9 cellular contexts compared by ENCODE assay signal in the genomic region with DNA sequence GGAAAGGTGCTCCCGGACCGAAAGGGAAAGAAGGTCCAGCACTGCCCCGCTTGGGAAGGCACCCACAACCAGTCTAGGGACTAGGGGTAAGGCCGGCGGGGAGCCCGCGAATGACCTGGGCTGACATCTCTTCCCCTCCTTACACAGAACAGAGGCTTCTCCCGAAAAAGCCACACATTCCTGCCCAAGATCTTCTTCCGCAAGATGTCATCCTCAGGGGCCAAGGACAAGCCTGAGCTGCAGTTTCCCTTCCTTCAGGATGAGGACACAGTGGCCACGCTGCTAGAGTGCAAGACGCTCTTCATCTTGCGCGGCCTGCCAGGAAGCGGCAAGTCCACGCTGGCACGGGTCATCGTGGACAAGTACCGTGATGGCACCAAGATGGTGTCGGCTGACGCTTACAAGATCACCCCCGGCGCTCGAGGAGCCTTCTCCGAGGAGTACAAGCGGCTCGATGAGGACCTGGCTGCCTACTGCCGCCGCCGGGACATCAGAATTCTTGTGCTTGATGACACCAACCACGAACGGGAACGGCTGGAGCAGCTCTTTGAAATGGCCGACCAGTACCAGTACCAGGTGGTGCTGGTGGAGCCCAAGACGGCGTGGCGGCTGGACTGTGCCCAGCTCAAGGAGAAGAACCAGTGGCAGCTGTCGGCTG. TPM values are rescaled to one million over a fixed set of nuclear protein-coding genes. Genes with fewer than 3 reads are reported as not detected.
DNase-seq lines count a peak whose midpoint lies in the region; ATAC-seq and TF ChIP-seq lines count a peak whose summit lies in the region.
"Had no signal": no experiment of that assay in that cellular context is flagged by ENCODE, and none has a peak within 500 bp of the region (broad histone marks: within the 10 kb centered on the region; RNA-seq: fewer than 3 reads in every experiment).

No MANE protein-coding gene starts in this region.

- no peak overlapping the region for H2AFZ ChIP-seq in PC-9
- no peak overlapping the region for H2AFZ ChIP-seq in parathyroid adenoma

- H3K9me2 ChIP-seq in PC-9 (ENCODE audit: insufficient read depth) = no peaks in the 10 kb centered on the region

- TF ChIP-seq CTCF in PC-9 (conservative IDR thresholded peaks at IDR 0.05) (no peak), epithelial cell of proximal tubule (conservative IDR thresholded peaks at IDR 0.05; ENCODE audit: low read depth, low read length) (no peak), parathyroid adenoma (IDR thresholded peaks at IDR 0.05) (no peak)

- intact Hi-C loops in PC-9 (cut with micrococcal nuclease; ENCODE audit: unreplicated experiment) = loop anchor here (5.0 kb wide), 1 partner anchor 549 kb away; no protein-coding TSS in a partner anchor

- peaks cover 16% of the 10 kb centered on the region for H3K79me2 ChIP-seq in PC-9 (ENCODE audit: low read depth)
- no peaks in the 10 kb centered on the region for H3K79me2 ChIP-seq in parathyroid adenoma

- peaks cover 10% of the 10 kb centered on the region for H3K36me3 ChIP-seq in CD8-positive, alpha-beta memory T cell (ENCODE audit: insufficient read depth, low read length)
- H3K36me3 ChIP-seq in PC-9 (ENCODE audit: low read depth) = peaks cover 7% of the 10 kb centered on the region; the same call in 1 of the 2 replicates
- H3K36me3 ChIP-seq in parathyroid adenoma (ENCODE audit: control insufficient read depth, insufficient read depth, low read length) = no peaks in the 10 kb centered on the region

- no peaks in the 10 kb centered on the region for H3K9me3 ChIP-seq in CD8-positive, alpha-beta memory T cell (ENCODE audit: low read length)
- H3K9me3 ChIP-seq in PC-9 (ENCODE audit: insufficient read depth, low read depth) (no peaks in the 10 kb centered on the region), parathyroid adenoma (ENCODE audit: control insufficient read depth, low read length) (no peaks in the 10 kb centered on the region)
- H3K9me3 ChIP-seq: right lobe of liver had no signal

- H3K36me3 Mint-ChIP-seq in CD8-positive, alpha-beta memory T cell = peaks cover 0 to 31% (median 7%) of the 10 kb centered on the region in 3 donors

- H3K27ac Mint-ChIP-seq in CD8-positive, alpha-beta memory T cell = peak overlapping the region; percentile 48 to 88 (median 78)

- H3K4me3 Mint-ChIP-seq in CD8-positive, alpha-beta memory T cell = peak overlapping the region; percentile 73 to 90 (median 85)

- no peak overlapping the region for H3K27ac ChIP-seq in CD8-positive, alpha-beta memory T cell (ENCODE audit: low read depth, low read length)
- no peak overlapping the region for H3K27ac ChIP-seq in PC-9
- peak overlapping the region; percentile 3 for H3K27ac ChIP-seq in parathyroid adenoma

- no TSS peak for BruUV-seq in PC-9 (replicated peaks; lab: Mats Ljungman, UMichigan)

- H3K27me3 ChIP-seq in CD8-positive, alpha-beta memory T cell (ENCODE audit: insufficient read depth, low read length, poor library complexity, severe bottlenecking) = no peaks in the 10 kb centered on the region
- H3K27me3 ChIP-seq in PC-9 (ENCODE audit: insufficient read depth, low read depth) = no peaks in the 10 kb centered on the region
- H3K27me3 ChIP-seq in parathyroid adenoma (ENCODE audit: control insufficient read depth, insufficient read depth, low read length) = no peaks in the 10 kb centered on the region
- H3K27me3 ChIP-seq: right lobe of liver had no signal

- H3K27me3 Mint-ChIP-seq in CD8-positive, alpha-beta memory T cell = no peaks in the 10 kb centered on the region

- H4K20me1 ChIP-seq in PC-9 (ENCODE audit: insufficient read depth) = peaks cover 5% of the 10 kb centered on the region; the same call in 1 of the 2 replicates

- H3K9ac ChIP-seq in parathyroid adenoma = no peak overlapping the region

- H3K4me2 ChIP-seq in PC-9 (peak overlapping the region; percentile 99), parathyroid adenoma (ENCODE audit: low read length) (peak overlapping the region; percentile 96)

- H3K9me3 Mint-ChIP-seq in CD8-positive, alpha-beta memory T cell = no peaks in the 10 kb centered on the region

- peaks cover 40% of the 10 kb centered on the region for H3F3A ChIP-seq in PC-9 (ENCODE audit: insufficient read depth, low read depth)

- no peak overlapping the region for H3K4me3 ChIP-seq in CD8-positive, alpha-beta memory T cell (ENCODE audit: low read length)
- peak overlapping the region; percentile 78; the same call in 1 of the 2 replicates for H3K4me3 ChIP-seq in PC-9
- peak overlapping the region; percentile 94 for H3K4me3 ChIP-seq in epithelial cell of proximal tubule (ENCODE audit: low read depth, low read length)
- no peak overlapping the region for H3K4me3 ChIP-seq in parathyroid adenoma (ENCODE audit: low read depth, low read length)

- ATAC-seq in HG03378 (IDR thresholded peaks at IDR 0.05; ENCODE audit: unreplicated experiment) (no peak), HG03175 (IDR thresholded peaks at IDR 0.05; ENCODE audit: unreplicated experiment) (no peak)

- peaks cover 29 to 57% (median 41%) of the 10 kb centered on the region in 3 donors for H3K4me1 Mint-ChIP-seq in CD8-positive, alpha-beta memory T cell

- DNase-seq in CD8-positive, alpha-beta memory T cell = no peak
- DNase-seq in PC-9 (no peak), epithelial cell of proximal tubule (ENCODE audit: low read depth) (no peak), NCI-H82 treated with DMSO at 0.1 percent for 48 hours (lab: John Stamatoyannopoulos, UW; ENCODE audit: unreplicated experiment) (no peak)
- no peak for DNase-seq in NK-92 treated with Interleukin-12 subunit alpha and Interleukin-12 subunit beta, amount 100 ng/mL, for 24 hours (lab: John Stamatoyannopoulos, UW)

- POLR2A ChIA-PET in CD8-positive, alpha-beta memory T cell (lab: Charles Lee) = interaction anchor here (2.4 kb wide), 1 partner anchor 49 kb away, joined by 35 read pairs; the partner anchor contains the start of gene DNAJC7
- POLR2A ChIA-PET in PC-9 (lab: Charles Lee; ENCODE audit: unreplicated experiment) = no interaction called here

- CTCF ChIA-PET in CD8-positive, alpha-beta memory T cell (lab: Charles Lee) = interaction anchor here (0.8 to 1.2 kb wide), 2 partner anchors 48 to 148 kb away, joined by 3 read pairs; no protein-coding TSS in a partner anchor
- CTCF ChIA-PET in PC-9 (lab: Charles Lee) = no interaction called here

- peaks cover 20% of the 10 kb centered on the region for H3K4me1 ChIP-seq in CD8-positive, alpha-beta memory T cell (ENCODE audit: insufficient read depth, low read length)
- H3K4me1 ChIP-seq in PC-9 (replicated peaks; ENCODE audit: insufficient read depth) (peaks cover 26% of the 10 kb centered on the region), parathyroid adenoma (peaks cover 6% of the 10 kb centered on the region)

RNA-seq across cellular contexts. Expression of gene CNP, which starts 1.5 kb away (rescaled TPM):
- total RNA-seq in CD8-positive, alpha-beta memory T cell = 10 to 100 TPM; 70.3 to 71.6 TPM
- 35.3 TPM for polyA plus RNA-seq in CD8-positive, alpha-beta memory T cell
- 60.6 and 64.7 TPM in 2 replicates for total RNA-seq in PC-9 (2021)
- 69.8 and 75.9 TPM in 2 replicates for total RNA-seq in epithelial cell of proximal tubule

RNA-seq across cellular contexts. Expression of gene ODAD4, which starts 37.6 kb away (rescaled TPM):
- total RNA-seq in CD8-positive, alpha-beta memory T cell = under 1 TPM; 0.53 to 0.57 TPM
- polyA plus RNA-seq in CD8-positive, alpha-beta memory T cell = 0.10 TPM
- total RNA-seq in PC-9 (2021) (3.0 and 4.0 TPM in 2 replicates), epithelial cell of proximal tubule (0.23 and 0.29 TPM in 2 replicates)

RNA-seq across cellular contexts. Expression of gene DNAJC7, which starts 49.2 kb away (rescaled TPM):
- 100 to 1,000 TPM; 111 TPM for total RNA-seq in CD8-positive, alpha-beta memory T cell
- 74.6 TPM for polyA plus RNA-seq in CD8-positive, alpha-beta memory T cell
- total RNA-seq in PC-9 (2021) (75.5 and 96.1 TPM in 2 replicates), epithelial cell of proximal tubule (57.6 and 66.8 TPM in 2 replicates)

RNA-seq across cellular contexts. Expression of gene ACLY, which starts 49.3 kb away (rescaled TPM):
- total RNA-seq in CD8-positive, alpha-beta memory T cell = 100 to 1,000 TPM; 188 to 189 TPM
- polyA plus RNA-seq in CD8-positive, alpha-beta memory T cell = 70.6 TPM
- 106 and 184 TPM in 2 replicates for total RNA-seq in PC-9 (2021)
- total RNA-seq in epithelial cell of proximal tubule = 193 and 311 TPM in 2 replicates

RNA-seq across cellular contexts. Expression of gene NKIRAS2, which starts 51.8 kb away (rescaled TPM):
- 10 to 100 TPM; 29.4 to 31.3 TPM for total RNA-seq in CD8-positive, alpha-beta memory T cell
- polyA plus RNA-seq in CD8-positive, alpha-beta memory T cell = 33.5 TPM
- total RNA-seq in PC-9 (2021) (38.3 and 39.7 TPM in 2 replicates), epithelial cell of proximal tubule (37.7 and 53.3 TPM in 2 replicates)

Comparison
In these comparisons a context has a peak if more than half of its experiments do, and no peak if none do; other contexts are left out.
1. H3K4me3 ChIP-seq: peak in PC-9 (single experiment) and epithelial cell of proximal tubule (single experiment); none in CD8-positive, alpha-beta memory T cell (single experiment) and parathyroid adenoma (single experiment).